Comparison of ENCODE assay signal across 8 cellular contexts in genomic region chr5:32076699-32077695, GRCh38.
DNase-seq lines count a peak whose midpoint lies in the region; ATAC-seq, FAIRE-seq and TF ChIP-seq lines count a peak whose summit lies in the region.

No MANE protein-coding gene starts in this region.

- FAIRE-seq in D721Med (lab: Jason Lieb, UNC): no peak

- DNase-seq in D721Med (ENCODE audit: insufficient read length, low spot score) (no peak), H7 (peak; percentile 56), NCI-H226 (peak; percentile 16), germinal center (ENCODE audit: low spot score) (peak; percentile 19), putamen (ENCODE audit: low spot score) (peak; percentile 64), iPS-NIHi7 (ENCODE audit: extremely low spot score) (no peak)
- peak; percentile 40 to 55 for DNase-seq in activated CD4-positive, alpha-beta T cell treated with anti-CD3 and anti-CD28 coated beads, Interleukin-2, amount 50 U/mL, for 48 hours

- H3K4me3 ChIP-seq in H7 (ENCODE audit: insufficient read depth, low read depth, low read length): no peak overlapping the region

- ATAC-seq in GM21529 (IDR thresholded peaks at IDR 0.05; ENCODE audit: unreplicated experiment): no peak

- no peaks in the 10 kb centered on the region for H3K27me3 ChIP-seq in H7 (ENCODE audit: control insufficient read depth, insufficient read depth, low read length)

- peak; percentile 96 for TF ChIP-seq CTCF in D721Med (IDR thresholded peaks at IDR 0.05; ENCODE audit: insufficient read depth, missing control alignments)

- H3K36me3 ChIP-seq in H7 (replicated peaks; ENCODE audit: control insufficient read depth, insufficient read depth, low read length): peaks cover 1% of the 10 kb centered on the region

Comparison
In these comparisons a context has a peak if more than half of its experiments do, and no peak if none do; other contexts are left out.
1. DNase-seq: peak in H7 (single experiment), NCI-H226 (single experiment), activated CD4-positive, alpha-beta T cell treated with anti-CD3 and anti-CD28 coated beads, Interleukin-2, amount 50 U/mL, for 48 hours (2 of 2), germinal center (single experiment) and putamen (single experiment); none in D721Med (single experiment) and iPS-NIHi7 (single experiment).